Comparison of ENCODE assay signal across 32 cellular contexts in genomic region chrX:147191361-147191760, GRCh38.
"Had no signal": no experiment of that assay in that cellular context is flagged by ENCODE, and none has a peak within 500 bp of the region (broad histone marks: within the 10 kb centered on the region; RNA-seq: fewer than 3 reads in every experiment).

No MANE protein-coding gene starts in this region.

- H3K4me1 ChIP-seq: adrenal gland, ascending aorta, body of pancreas, breast epithelium had no signal

- H3K36me3 ChIP-seq: adrenal gland, ascending aorta, brain microvascular endothelial cell, breast epithelium, cardiac muscle cell had no signal

- H3K9me3 ChIP-seq: adrenal gland, ascending aorta, breast epithelium had no signal

- H3K27ac ChIP-seq: adrenal gland, ascending aorta, body of pancreas, brain microvascular endothelial cell, breast epithelium, cardiac muscle cell had no signal

- ATAC-seq: activated naive CD4-positive, alpha-beta T cell treated with anti-CD3 and anti-CD28 coated beads, Interleukin-2, amount 50 U/mL, for 72 hours; activated naive CD8-positive, alpha-beta T cell treated with anti-CD3 and anti-CD28 coated beads, Interleukin-2, amount 50 U/mL, for 24 hours; activated T-cell treated with anti-CD3 and anti-CD28 coated beads, Interleukin-2, amount 50 U/mL, for 4 hours; activated T-cell treated with anti-CD3 and anti-CD28 coated beads, Interleukin-2, amount 50 U/mL, for 72 hours; activated T-helper 17 cell treated with anti-CD3 and anti-CD28 coated beads, Interleukin-2, amount 50 U/mL, for 72 hours; body of pancreas had no signal

- H3K27me3 ChIP-seq: adrenal gland, ascending aorta, body of pancreas, brain microvascular endothelial cell, breast epithelium, cardiac muscle cell had no signal

- DNase-seq: activated effector memory CD4-positive, alpha-beta T cell treated with anti-CD3 and anti-CD28 coated beads, Interleukin-2, amount 50 U/mL, for 16 hours; activated effector memory CD4-positive, alpha-beta T cell treated with Interleukin-2 at 50 U/mL for 16 hours; activated gamma-delta T cell; activated gamma-delta T cell treated with Interleukin-2 at 50 U/mL for 16 hours; activated naive CD4-positive, alpha-beta T cell; activated naive CD4-positive, alpha-beta T cell treated with anti-CD3 and anti-CD28 coated beads for 36 hours; activated naive CD4-positive, alpha-beta T cell treated with anti-CD3 and anti-CD28 coated beads, Interleukin-2, amount 10 ng/mL, durations not matched to agents 7 days and 5 days; activated naive CD4-positive, alpha-beta T cell treated with anti-CD3 and anti-CD28 coated beads, Interleukin-2, amount 50 U/mL, for 16 hours; activated naive CD4-positive, alpha-beta T cell treated with Interleukin-2 at 50 U/mL for 16 hours; activated naive CD8-positive, alpha-beta T cell treated with anti-CD3 and anti-CD28 coated beads for 36 hours; activated naive CD8-positive, alpha-beta T cell treated with anti-CD3 and anti-CD28 coated beads, Interleukin-2, amount 10 ng/mL, durations not matched to agents 7 days and 5 days; activated naive CD8-positive, alpha-beta T cell treated with anti-CD3 and anti-CD28 coated beads, Interleukin-2, amount 50 U/mL, for 24 hours; activated T-cell treated with anti-CD3 and anti-CD28 coated beads, Interleukin-2, amount 50 U/mL, for 1 hour; activated T-cell treated with anti-CD3 and anti-CD28 coated beads, Interleukin-2, amount 50 U/mL, for 24 hours; activated T-cell treated with anti-CD3 and anti-CD28 coated beads, Interleukin-2, amount 50 U/mL, for 4 hours; activated T-cell treated with anti-CD3 and anti-CD28 coated beads, Interleukin-2, amount 50 U/mL, for 48 hours; activated T-cell treated with anti-CD3 and anti-CD28 coated beads, Interleukin-2, amount 50 U/mL, for 72 hours; adrenal gland; amniotic stem cell; amygdala; anterior cingulate cortex; aorta; body of pancreas; brain microvascular endothelial cell; caudate nucleus; central memory CD4-positive, alpha-beta T cell; cerebellar nuclear complex had no signal

- H3K4me3 ChIP-seq: adrenal gland, ascending aorta, body of pancreas, breast epithelium, cardiac muscle cell had no signal
